8 cellular contexts compared by ENCODE assay signal in the genomic region with DNA sequence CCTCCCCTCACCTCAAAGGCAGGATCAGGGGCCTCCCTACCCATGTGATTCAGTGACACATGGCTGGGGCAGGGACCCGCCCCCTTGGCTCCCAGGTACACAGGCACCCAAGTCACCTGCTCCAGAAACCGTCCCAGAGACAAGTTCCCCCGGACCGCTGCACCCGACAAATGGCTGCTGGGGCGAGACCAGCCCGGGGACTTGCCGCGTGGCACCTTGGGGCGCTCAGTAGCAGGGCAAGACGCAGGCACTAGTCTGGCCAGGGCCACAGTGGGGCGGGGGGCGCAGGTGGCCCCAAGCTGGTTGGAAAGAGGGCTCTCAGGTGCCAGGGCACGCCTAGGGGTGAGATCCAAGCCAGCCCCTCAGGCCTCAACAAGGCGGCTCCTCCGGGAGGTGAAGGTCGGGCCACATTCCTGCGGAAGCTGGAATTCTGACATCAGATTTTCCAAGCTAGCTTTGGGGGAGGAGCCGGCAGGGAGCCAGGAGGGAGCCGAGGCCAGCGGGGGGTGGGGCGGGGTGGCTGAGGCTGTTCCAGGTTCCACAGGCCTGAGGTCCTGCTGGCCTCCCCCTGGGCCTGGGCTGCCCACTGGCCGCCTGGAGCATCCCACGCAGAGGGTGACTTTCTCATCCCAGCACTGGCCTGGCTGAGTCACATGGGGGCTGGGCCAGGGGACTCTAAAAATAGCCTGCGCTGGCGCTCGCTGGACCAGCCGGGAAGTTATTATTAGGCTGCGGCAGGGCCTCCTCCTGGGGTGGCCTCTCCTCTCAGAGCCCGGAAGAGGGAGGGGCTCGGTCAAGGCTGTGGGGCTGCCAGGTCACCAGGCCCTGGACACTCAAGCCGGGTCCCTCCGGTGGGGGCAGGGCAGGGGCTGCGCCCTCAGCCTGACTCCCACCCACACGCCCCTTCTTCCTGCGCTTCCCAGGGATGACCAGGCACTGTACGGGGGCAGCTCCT. TPM values are rescaled to one million over a fixed set of nuclear protein-coding genes. Genes with fewer than 3 reads are reported as not detected.
DNase-seq lines count a peak whose midpoint lies in the region; FAIRE-seq and TF ChIP-seq lines count a peak whose summit lies in the region.

No MANE protein-coding gene starts in this region.

- H3K18ac ChIP-seq in H1 (ENCODE audit: extremely low read depth, low read length) = peak overlapping the region; percentile 85

- H3K9me3 Mint-ChIP-seq in Calu3 (ENCODE audit: low read depth, unreplicated experiment) = no peaks in the 10 kb centered on the region

- TF ChIP-seq POLR2A in H1 (IDR thresholded peaks at IDR 0.05; ENCODE audit: control extremely low read depth in 1 of 2, low read depth in 2 of 2, low read length in 2 of 2) (peak in 1 of 2 experiments; percentile 41; a peak in 1 of 3 replicates), lower leg skin (IDR thresholded peaks at IDR 0.05) (no peak), tibial nerve (IDR thresholded peaks at IDR 0.05) (peak in 1 of 2 donors; percentile 53)

- no peak for FAIRE-seq in H1 (lab: Jason Lieb, UNC)

- 25% methylated on average over 28 of the region's 37 CpGs; no CpG with 5 or more reads in 1 of the 2 experiments for WGBS in H1 (ENCODE audit: extremely low coverage in 1 of 2, insufficient coverage in 1 of 2, insufficient read length in 1 of 2, insufficient replicate concordance in 2 of 2, low coverage in 1 of 2, low lambda C conversion rate in 2 of 2, missing lambda C conversion rate in 1 of 2), 2 experiments
- WGBS in lower leg skin, 2 donors = 13 to 21% methylated on average over 31 to 32 of the region's 37 CpGs
- 7 to 15% methylated on average over 29 of the region's 37 CpGs for WGBS in tibial nerve, 2 donors

- H3K79me1 ChIP-seq in H1 (ENCODE audit: low read depth, low read length) = no peaks in the 10 kb centered on the region

- no TSS peak for BruUV-seq in Calu3 (replicated peaks; lab: Mats Ljungman, UMichigan)

- H2BK12ac ChIP-seq in H1 (ENCODE audit: low read depth, low read length) = peak overlapping the region; percentile 100

- TF ChIP-seq CTCF in Calu3 (IDR thresholded peaks at IDR 0.05; ENCODE audit: unreplicated experiment) (no peak), H1 (IDR thresholded peaks at IDR 0.05; ENCODE audit: control extremely low read depth in 1 of 3, insufficient read depth in 1 of 3, low read depth in 1 of 3, low read length in 3 of 3) (no peak), lower leg skin (IDR thresholded peaks at IDR 0.05) (no peak), tibial nerve (IDR thresholded peaks at IDR 0.05) (peak in 1 of 5 experiments; percentile 40)

- no peaks in the 10 kb centered on the region for H3K36me3 ChIP-seq in H1 (ENCODE audit: control insufficient read depth in 2 of 4, insufficient read depth in 4 of 4, low read length in 3 of 4)
- no peaks in the 10 kb centered on the region for H3K36me3 ChIP-seq in tibial nerve

- CTCF ChIA-PET in Calu3 (lab: Charles Lee) (no interaction called here), H1 (lab: Charles Lee; ENCODE audit: partially characterized antibody) (interaction anchor here (0.9 to 1.6 kb wide), 11 partner anchors 8 to 115 kb away, joined by 3 to 6 read pairs (median 4); no protein-coding TSS in a partner anchor)

- TF ChIP-seq RAD21 in H1 (IDR thresholded peaks at IDR 0.05 in 1 of 2, conservative IDR thresholded peaks at IDR 0.05 in 1 of 2; ENCODE audit: low read depth in 2 of 2, low read length in 2 of 2) = no peak

- TF ChIP-seq EP300 in H1 (IDR thresholded peaks at IDR 0.05; ENCODE audit: borderline replicate concordance in 1 of 2, low read depth in 2 of 2, low read length in 2 of 2) = peak in 1 of 2 experiments; percentile 39; a peak in 1 of 3 replicates
- TF ChIP-seq EP300 in tibial nerve (IDR thresholded peaks at IDR 0.05) = peak; percentile 88 to 93

- peak overlapping the region; percentile 85 for H2BK120ac ChIP-seq in H1 (replicated peaks; ENCODE audit: low read depth, low read length)

- peak overlapping the region; percentile 85 to 97 for H3K4me2 ChIP-seq in H1 (ENCODE audit: insufficient read depth in 1 of 2, low read depth in 2 of 2, low read length in 2 of 2)

- H3K4me3 ChIP-seq in H1 (ENCODE audit: extremely low read depth in 1 of 4, insufficient read depth in 2 of 4, low read depth in 3 of 4, low read length in 4 of 4) (peak overlapping the region; percentile 45 to 73 (median 57); a peak in 7 of 8 replicates), lower leg skin (ENCODE audit: low read depth, poor library complexity, severe bottlenecking) (no peak overlapping the region), tibial nerve (peak overlapping the region in 2 of 4 donors; percentile 1 to 31)

- peaks cover 0 to 11% of the 10 kb centered on the region in 2 experiments for H4K20me1 ChIP-seq in H1 (replicated peaks in 1 of 2; ENCODE audit: control insufficient read depth in 1 of 2, insufficient read depth in 2 of 2, low read length in 2 of 2)

- peak overlapping the region; percentile 73; the same call in 1 of the 2 replicates for H2BK20ac ChIP-seq in H1 (ENCODE audit: low read length)

- peaks cover 4 to 30% (median 15%) of the 10 kb centered on the region in 4 experiments; a peak in 6 of 7 replicates for H3K27me3 ChIP-seq in H1 (replicated peaks in 1 of 4; ENCODE audit: control insufficient read depth in 3 of 4, extremely low read depth in 1 of 4, insufficient read depth in 3 of 4, low read length in 3 of 4)
- no peaks in the 10 kb centered on the region for H3K27me3 ChIP-seq in tibial nerve

- H4K91ac ChIP-seq in H1 (replicated peaks; ENCODE audit: insufficient read length, low read length) = peak overlapping the region; percentile 99

- H4K8ac ChIP-seq in H1 (ENCODE audit: extremely low read depth, insufficient read depth, low read length) = peak overlapping the region; percentile 93

- H2BK15ac ChIP-seq in H1 (ENCODE audit: low read length) = peak overlapping the region; percentile 99; the same call in 1 of the 2 replicates

- H3K9me3 ChIP-seq in H1 (ENCODE audit: insufficient read depth in 2 of 2, low read depth in 1 of 2, low read length in 1 of 2) (no peaks in the 10 kb centered on the region), tibial nerve (no peaks in the 10 kb centered on the region)

- H3K4ac ChIP-seq in H1 (replicated peaks; ENCODE audit: insufficient read length, low read depth, low read length) = peak overlapping the region; percentile 96

- peak overlapping the region; percentile 39 for H3K56ac ChIP-seq in H1 (replicated peaks; ENCODE audit: insufficient read length, low read depth, low read length)

- peak overlapping the region; percentile 31 for H3K14ac ChIP-seq in H1 (ENCODE audit: insufficient read length)

- intact Hi-C loops in Calu3 (cut with micrococcal nuclease; ENCODE audit: unreplicated experiment) (no loop called here), lower leg skin (cut with DNase I; ENCODE audit: low total_unique reads) (no loop called here)

- DNase-seq in Calu3 (peak; percentile 74), NCI-H69 (lab: John Stamatoyannopoulos, UW) (peak; percentile 2), H1 (ENCODE audit: low read depth in 1 of 2, low spot score in 2 of 2) (peak; percentile 47 to 82), lower leg skin (ENCODE audit: low spot score in 2 of 2) (peak; percentile 88 to 97), tibial nerve (ENCODE audit: low spot score in 2 of 2) (peak; percentile 84 to 88), NCI-H1105 (lab: John Stamatoyannopoulos, UW) (no peak), NCI-H2107 (lab: John Stamatoyannopoulos, UW) (no peak), GM19238 (ENCODE audit: insufficient read length, low spot score) (no peak)

- H3K27ac ChIP-seq in H1 (ENCODE audit: low read depth, low read length) = peak overlapping the region; percentile 66; the same call in 1 of the 2 replicates
- H3K27ac ChIP-seq in tibial nerve = peak overlapping the region; percentile 76 to 92 (median 86)

- H3K79me2 ChIP-seq in H1 (ENCODE audit: control insufficient read depth in 1 of 2, insufficient read depth in 2 of 2, low read length in 2 of 2) = no peaks in the 10 kb centered on the region; a peak in 1 of 4 replicates

- H2AK5ac ChIP-seq in H1 (ENCODE audit: low read depth, low read length) = peak overlapping the region; percentile 100

- peak overlapping the region; percentile 84; the same call in 1 of the 2 replicates for H2BK5ac ChIP-seq in H1 (ENCODE audit: low read depth, low read length)

- H3K9ac ChIP-seq in H1 (replicated peaks in 1 of 4; ENCODE audit: extremely low read depth in 1 of 4, low read depth in 3 of 4, low read length in 3 of 4) = peak overlapping the region in 2 of 4 experiments; percentile 48 to 58; a peak in 5 of 7 replicates

- peaks cover 27% of the 10 kb centered on the region; the same call in 1 of the 2 replicates for H3K23me2 ChIP-seq in H1 (ENCODE audit: low read depth, low read length)

- H2AFZ ChIP-seq in H1 (ENCODE audit: low read length) = no peak overlapping the region

- no peak overlapping the region for H3K27ac Mint-ChIP-seq in Calu3 (ENCODE audit: unreplicated experiment)

- peak overlapping the region; percentile 74 for H4K5ac ChIP-seq in H1 (ENCODE audit: insufficient read length, low read depth, low read length)

- no peak overlapping the region for H3K4me3 Mint-ChIP-seq in Calu3 (ENCODE audit: low read depth, unreplicated experiment)

- peaks cover 12% of the 10 kb centered on the region for H3K27me3 Mint-ChIP-seq in Calu3 (ENCODE audit: unreplicated experiment)

- H3K4me1 Mint-ChIP-seq in Calu3 (ENCODE audit: low read depth, unreplicated experiment) = peaks cover 19% of the 10 kb centered on the region

- peaks cover 10% of the 10 kb centered on the region for H3K36me3 Mint-ChIP-seq in Calu3 (ENCODE audit: insufficient read depth, unreplicated experiment)

- no peak overlapping the region for H3K23ac ChIP-seq in H1 (ENCODE audit: insufficient read length)

- peaks cover 11 to 34% (median 24%) of the 10 kb centered on the region in 4 experiments for H3K4me1 ChIP-seq in H1 (replicated peaks in 1 of 4; ENCODE audit: control insufficient read depth in 3 of 4, insufficient read depth in 4 of 4, low read length in 3 of 4)
- H3K4me1 ChIP-seq in tibial nerve = peaks cover 0 to 70% (median 55%) of the 10 kb centered on the region in 4 donors

- POLR2A ChIA-PET in H1 (lab: Charles Lee; ENCODE audit: partially characterized antibody) = interaction anchor here (0.6 to 4.0 kb wide), 8 partner anchors 12 to 181 kb away, joined by 3 to 20 read pairs (median 4); no protein-coding TSS in a partner anchor

TF ChIP-seq in H1, 55 proteins besides CTCF, POLR2A, EP300 and RAD21 (continues in another document):
- TF ChIP-seq BRCA1 (IDR thresholded peaks at IDR 0.05; ENCODE audit: low read depth, low read length) = no peak

RNA-seq across cellular contexts. Expression of gene INPP5A, which starts 20.5 kb away (rescaled TPM):
- total RNA-seq in Calu3 (2022) = 16.5 and 16.6 TPM in 2 replicates
- total RNA-seq in H1 (2021; fragmentation: NEBNext Ultra II Directional; extraction: Animal tissue kit (Norgen Biotek cat#: 25700)) = 25.5 and 27.5 TPM in 2 replicates
- 16.8 and 19.7 TPM in 2 replicates for polyA plus RNA-seq in H1 (2011; rRNA removed)
- polyA plus RNA-seq in H1 (2011; cell fraction: cytosol; rRNA removed) = 15.9 TPM
- polyA plus RNA-seq in H1 (2011; cell fraction: nucleus; rRNA removed) = 12.0 TPM
- polyA plus RNA-seq in H1 (2012, experiment 1 of 2) = 16.0 to 19.8 TPM (median 18.0 TPM) in 4 replicates
- polyA plus RNA-seq in H1 (2012, experiment 2 of 2) = 19.3 TPM
- polyA plus RNA-seq in H1 (2013, experiment 1 of 2) = 15.4 TPM
- 14.7 TPM for polyA plus RNA-seq in H1 (2013, experiment 2 of 2)
- polyA minus RNA-seq in H1 (2011; rRNA and poly(A)+ RNA removed) = 21.6 and 22.1 TPM in 2 replicates
- 12.3 TPM for polyA minus RNA-seq in H1 (2011; cell fraction: cytosol; rRNA and poly(A)+ RNA removed)
- 12.1 TPM for polyA minus RNA-seq in H1 (2011; cell fraction: nucleus; rRNA and poly(A)+ RNA removed)
- total RNA-seq in lower leg skin = 10 to 100 TPM; 31.2 to 51.8 (median 41.5) TPM
- 100 to 1,000 TPM in 1 of 4 donors, 10 to 100 TPM in 3; 73.8 to 101 (median 86.2) TPM for total RNA-seq in tibial nerve

Comparison
In these comparisons a context has a peak if more than half of its experiments do, and no peak if none do; other contexts are left out.
1. DNase-seq: peak in Calu3 (single experiment), NCI-H69 (single experiment), H1 (2 of 2), lower leg skin (2 of 2) and tibial nerve (2 of 2); none in NCI-H1105 (single experiment), NCI-H2107 (single experiment) and GM19238 (single experiment).